In the genomic region with DNA sequence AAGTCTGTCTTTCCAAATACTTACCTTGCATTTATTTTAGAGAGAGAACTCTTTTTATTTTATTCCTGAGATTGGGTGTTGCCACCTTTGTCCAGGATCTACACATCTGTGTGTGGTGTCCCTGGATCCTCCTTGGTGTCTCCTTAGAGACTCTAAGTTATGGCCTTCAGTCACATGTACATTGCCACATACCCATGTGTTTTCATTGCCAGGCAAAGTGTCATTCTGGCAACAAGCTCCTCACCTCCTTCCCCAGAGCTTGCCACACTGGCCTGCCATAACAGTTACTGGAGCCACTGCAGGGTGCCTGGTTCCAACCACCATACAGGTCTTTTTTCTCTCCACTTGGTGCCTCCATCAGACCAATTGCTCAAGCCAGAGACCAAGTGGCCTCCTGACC, we compare ENCODE assay signal across 18 cellular contexts.
"Had no signal": no experiment of that assay in that cellular context is flagged by ENCODE, and none has a peak within 500 bp of the region (broad histone marks: within the 10 kb centered on the region; RNA-seq: fewer than 3 reads in every experiment).

No MANE protein-coding gene starts in this region.

- H3K9me3 ChIP-seq: gastrocnemius medialis, mucosa of descending colon, ovary, testis, tibial nerve, upper lobe of right lung, vagina had no signal

- DNase-seq: effector memory CD8-positive, alpha-beta T cell; gastrocnemius medialis; islet precursor cell; mammary epithelial cell; mucosa of descending colon; naive thymus-derived CD8-positive, alpha-beta T cell; ovary; right cardiac atrium; stimulated activated CD4-positive, alpha-beta T cell treated with anti-CD3 and anti-CD28 coated beads, Interleukin-2, amount 100 ng/mL, for 24 hours; stimulated activated CD4-positive, alpha-beta T cell treated with anti-CD3 and anti-CD28 coated beads, Interleukin-4, amount 100 ng/mL, for 4 hours; stimulated activated naive B cell treated with anti-CD40 and anti-IgM and Interleukin-4, amounts not matched to agents 10 μg/mL and 1 μg/mL and 100 μg/mL, for 72 hours; stimulated activated naive CD8-positive, alpha-beta T cell treated with anti-CD3 and anti-CD28 coated beads, Interleukin-15, amount 100 ng/mL, for 72 hours; testis; upper lobe of right lung had no signal

- FAIRE-seq: colon had no signal

- ATAC-seq: effector memory CD8-positive, alpha-beta T cell; gastrocnemius medialis; left lobe of liver; mucosa of descending colon; naive thymus-derived CD8-positive, alpha-beta T cell; right cardiac atrium; stimulated activated naive B cell treated with anti-CD40 and anti-IgM and Interleukin-4, amounts not matched to agents 10 μg/mL and 1 μg/mL and 100 μg/mL, for 72 hours; stimulated activated naive CD8-positive, alpha-beta T cell treated with anti-CD3 and anti-CD28 coated beads, Interleukin-15, amount 100 ng/mL, for 72 hours; upper lobe of right lung had no signal

- H3K27me3 ChIP-seq: gastrocnemius medialis, ovary, testis, tibial nerve, vagina had no signal

- H3K4me3 ChIP-seq: gastrocnemius medialis, mucosa of descending colon, ovary, testis, tibial nerve, upper lobe of right lung, vagina had no signal

- H3K4me1 ChIP-seq: gastrocnemius medialis, testis, upper lobe of right lung, vagina had no signal

- H3K36me3 ChIP-seq: gastrocnemius medialis, ovary, tibial nerve, upper lobe of right lung, vagina had no signal

- H3K27ac ChIP-seq: gastrocnemius medialis, ovary, testis, tibial nerve, upper lobe of right lung, vagina had no signal
